Comparison of ENCODE assay signal across 1 cellular context in genomic region chr5:36768450-36768849, GRCh38.
TF ChIP-seq lines count a peak whose summit lies in the region.

No MANE protein-coding gene starts in this region.

TF ChIP-seq in GM23338, 12 proteins besides CTCF, POLR2A, EP300 and RAD21 (continued from another document):
- no peak for TF ChIP-seq ZNF462 (CRISPR knock-in tag; IDR thresholded peaks at IDR 0.05)
- no peak for TF ChIP-seq ZNF331 (CRISPR knock-in tag; IDR thresholded peaks at IDR 0.05; ENCODE audit: low read depth)
- TF ChIP-seq STAT1 (IDR thresholded peaks at IDR 0.05; ENCODE audit: unreplicated experiment) = no peak
- TF ChIP-seq CREB1 (CRISPR knock-in tag; IDR thresholded peaks at IDR 0.05; ENCODE audit: low read depth) = no peak
- TF ChIP-seq ZNF114 (CRISPR knock-in tag; IDR thresholded peaks at IDR 0.05) = no peak
TF ChIP-seq in GM23338: peak in this region for 0.
